13 cellular contexts compared by ENCODE assay signal in the genomic region with DNA sequence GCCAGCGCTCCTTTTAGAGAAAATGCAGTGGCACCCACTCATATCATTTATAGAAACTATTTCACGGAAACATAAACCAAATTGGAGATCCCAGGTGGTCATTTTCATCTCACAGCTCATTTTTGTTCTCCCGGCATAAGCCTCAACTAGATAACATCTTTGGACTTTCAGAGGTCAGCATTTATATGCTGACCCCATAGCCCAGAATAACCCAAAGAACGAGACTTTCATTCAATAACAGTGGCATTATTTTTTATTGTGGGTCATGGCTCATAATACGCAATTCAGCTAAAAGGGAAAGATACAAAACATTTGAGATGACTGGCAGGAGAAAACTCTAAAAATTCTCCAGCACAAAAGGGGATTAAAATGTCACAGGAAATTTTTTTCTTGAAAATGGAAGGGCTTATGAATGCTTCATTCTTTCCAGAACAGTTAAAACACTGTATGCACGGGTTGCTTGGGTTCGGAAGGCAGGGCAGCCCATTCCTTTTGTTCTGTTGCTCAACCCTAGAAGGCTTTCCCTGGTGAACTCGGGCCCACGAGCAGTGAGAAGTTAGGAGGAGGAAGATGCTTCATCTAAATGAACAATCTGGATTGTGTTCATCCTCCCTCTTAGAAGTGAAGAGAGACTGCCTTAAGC. TPM values are rescaled to one million over a fixed set of nuclear protein-coding genes. Genes with fewer than 3 reads are reported as not detected.
DNase-seq lines count a peak whose midpoint lies in the region; ATAC-seq and TF ChIP-seq lines count a peak whose summit lies in the region.
"Had no signal": no experiment of that assay in that cellular context is flagged by ENCODE, and none has a peak within 500 bp of the region (broad histone marks: within the 10 kb centered on the region; RNA-seq: fewer than 3 reads in every experiment).

No MANE protein-coding gene starts in this region.

- H2BK15ac ChIP-seq in mesenchymal stem cell (ENCODE audit: low read depth, poor library complexity, severe bottlenecking), result no peak overlapping the region

- H3K14ac ChIP-seq in mesenchymal stem cell (ENCODE audit: low read length in 2 of 2), result no peak overlapping the region

- intact Hi-C loops in Panc1 (cut with micrococcal nuclease; ENCODE audit: unreplicated experiment), result no loop called here
- intact Hi-C loops in dorsolateral prefrontal cortex (cut with DNase I), result loop anchor here (1.0 to 5.0 kb wide), 3 partner anchors 23 to 34 kb away; partner anchors contain the start of gene STARD13 (in 1 of the 2)

- H3K79me2 ChIP-seq in Karpas-422 (ENCODE audit: low read length), result no peaks in the 10 kb centered on the region

- H3K9ac ChIP-seq in mesenchymal stem cell (ENCODE audit: low read length), result no peak overlapping the region
- no peak overlapping the region for H3K9ac ChIP-seq in stomach smooth muscle (ENCODE audit: low read length in 2 of 2)
- no peak overlapping the region for H3K9ac ChIP-seq in Karpas-422 (ENCODE audit: low read length)

- POLR2A ChIA-PET in Panc1 (lab: Charles Lee), result no interaction called here

- in situ Hi-C loops in Panc1 (cut with HindIII; ENCODE audit: low pct_unique_long_range_greater_than_20kb, low sequenced_read_pairs) (no loop called here), GM13977 (cut with MboI; ENCODE audit: low pct_unique_long_range_greater_than_20kb, low sequenced_read_pairs, unreplicated experiment) (no loop called here)

- H3K18ac ChIP-seq in mesenchymal stem cell (ENCODE audit: low read depth in 1 of 2, low read length in 2 of 2), result no peak overlapping the region

- H4K91ac ChIP-seq in mesenchymal stem cell (ENCODE audit: low read length), result no peak overlapping the region

- H3K36me3 ChIP-seq in Panc1 (ENCODE audit: control insufficient read depth, insufficient read depth, low read length) (no peaks in the 10 kb centered on the region), mesenchymal stem cell (ENCODE audit: control insufficient read depth in 1 of 2, insufficient read depth in 2 of 2, low read depth in 1 of 2, low read length in 2 of 2) (no peaks in the 10 kb centered on the region), stomach smooth muscle (ENCODE audit: control insufficient read depth in 2 of 2, insufficient read depth in 2 of 2, low read length in 2 of 2) (no peaks in the 10 kb centered on the region), Karpas-422 (ENCODE audit: insufficient read depth, low read length) (no peaks in the 10 kb centered on the region)

- no peak overlapping the region for H3K4ac ChIP-seq in mesenchymal stem cell (ENCODE audit: low read depth in 1 of 2, low read length in 2 of 2)

- CTCF ChIA-PET in Panc1 (lab: Charles Lee), result no interaction called here

- no peaks in the 10 kb centered on the region for H3K9me3 ChIP-seq in Panc1 (ENCODE audit: control insufficient read depth, insufficient read depth, low read depth, low read length)
- H3K9me3 ChIP-seq in mesenchymal stem cell (ENCODE audit: control insufficient read depth, low read length), result no peaks in the 10 kb centered on the region
- H3K9me3 ChIP-seq in stomach smooth muscle (ENCODE audit: control insufficient read depth in 2 of 2, low read length in 2 of 2), result no peaks in the 10 kb centered on the region
- H3K9me3 ChIP-seq in Karpas-422 (ENCODE audit: low read length), result no peaks in the 10 kb centered on the region

- TF ChIP-seq CTCF in Panc1 (IDR thresholded peaks at IDR 0.05) (no peak), dorsolateral prefrontal cortex (IDR thresholded peaks at IDR 0.05 in 54 of 56, conservative IDR thresholded peaks at IDR 0.05 in 2 of 56; ENCODE audit: low read depth in 1 of 56, partially characterized antibody in 56 of 56) (peak in 1 of 56 donors; percentile 10), GM13977 (IDR thresholded peaks at IDR 0.05; ENCODE audit: extremely low read depth, insufficient read depth, missing control alignments) (no peak)

- H3K4me3 ChIP-seq in Panc1 (ENCODE audit: low read depth in 2 of 2, low read length in 2 of 2) (peak overlapping the region in 1 of 2 experiments; percentile 17; a peak in 2 of 4 replicates), dorsolateral prefrontal cortex (peak overlapping the region in 34 of 59 donors; percentile 1 to 51 (median 20)), mesenchymal stem cell (ENCODE audit: insufficient read depth in 1 of 2, low read depth in 1 of 2, low read length in 2 of 2) (no peak overlapping the region), stomach smooth muscle (ENCODE audit: low read length in 2 of 2) (no peak overlapping the region), Karpas-422 (ENCODE audit: low read length) (no peak overlapping the region)

- no TSS peak for BruUV-seq in Panc1 (replicated peaks; lab: Mats Ljungman, UMichigan)

- H2AK5ac ChIP-seq in mesenchymal stem cell (ENCODE audit: low read length, severe bottlenecking), result peak overlapping the region; percentile 64

- peak; percentile 50 for ATAC-seq in Panc1
- no peak for ATAC-seq in GM21723 (IDR thresholded peaks at IDR 0.05; ENCODE audit: unreplicated experiment)
- ATAC-seq: activated CD8-positive, alpha-beta memory T cell treated with anti-CD3 and anti-CD28 coated beads, Interleukin-2, amount 10 ng/mL, durations not matched to agents 7 days and 5 days; activated naive CD4-positive, alpha-beta T cell treated with anti-CD3 and anti-CD28 coated beads, Interleukin-2, amount 50 U/mL, for 72 hours; stimulated activated memory B cell treated with anti-CD40 and anti-IgM and Interleukin-4, amounts not matched to agents 10 μg/mL and 1 μg/mL and 100 μg/mL, for 72 hours had no signal

- H3K27ac ChIP-seq in Panc1 (ENCODE audit: low read length) (peak overlapping the region; percentile 68; the same call in 1 of the 2 replicates), dorsolateral prefrontal cortex (peak overlapping the region; percentile 32 to 96 (median 91)), mesenchymal stem cell (ENCODE audit: low read length, poor library complexity, severe bottlenecking) (peak overlapping the region; percentile 59), stomach smooth muscle (ENCODE audit: low read length) (peak overlapping the region; percentile 62), Karpas-422 (ENCODE audit: low read length) (no peak overlapping the region)

- no peak overlapping the region for H4K8ac ChIP-seq in mesenchymal stem cell (ENCODE audit: low read length)

- H2AFZ ChIP-seq in mesenchymal stem cell (ENCODE audit: low read depth, low read length), result no peak overlapping the region
- H2AFZ ChIP-seq in Karpas-422 (ENCODE audit: low read length), result no peak overlapping the region

- no peaks in the 10 kb centered on the region for H4K20me1 ChIP-seq in Karpas-422 (ENCODE audit: insufficient read depth, low read depth, low read length)

- H2BK5ac ChIP-seq in mesenchymal stem cell (ENCODE audit: low read depth, low read length, poor library complexity, severe bottlenecking), result no peak overlapping the region

- peak overlapping the region in 1 of 2 experiments; percentile 58 for H2BK12ac ChIP-seq in mesenchymal stem cell (ENCODE audit: low read length in 2 of 2)

- H3K9me2 ChIP-seq in Karpas-422 (replicated peaks; ENCODE audit: insufficient read depth, low read length), result no peaks in the 10 kb centered on the region

- H3K27me3 ChIP-seq in Panc1 (ENCODE audit: control insufficient read depth, insufficient read depth, low read length) (no peaks in the 10 kb centered on the region), dorsolateral prefrontal cortex (no peaks in the 10 kb centered on the region), mesenchymal stem cell (ENCODE audit: control insufficient read depth in 1 of 2, insufficient read depth in 1 of 2, low read length in 2 of 2) (no peaks in the 10 kb centered on the region), stomach smooth muscle (ENCODE audit: control insufficient read depth in 1 of 2, insufficient read depth in 2 of 2, low read length in 2 of 2) (no peaks in the 10 kb centered on the region), Karpas-422 (ENCODE audit: low read length) (no peaks in the 10 kb centered on the region)

- H3K4me2 ChIP-seq in mesenchymal stem cell (ENCODE audit: low read length, poor library complexity, severe bottlenecking) (no peak overlapping the region), Karpas-422 (ENCODE audit: low read depth, low read length, poor library complexity, severe bottlenecking) (no peak overlapping the region)

- 95% methylated on average over 9 of the region's 9 CpGs for WGBS in mesenchymal stem cell

- peaks cover 9% of the 10 kb centered on the region for H3K79me1 ChIP-seq in mesenchymal stem cell (replicated peaks; ENCODE audit: low read length, poor library complexity, severe bottlenecking)

- H2BK120ac ChIP-seq in mesenchymal stem cell (ENCODE audit: low read depth, low read length), result no peak overlapping the region

- H3K4me1 ChIP-seq in Panc1 (ENCODE audit: control insufficient read depth, insufficient read depth, low read length), result peaks cover 7% of the 10 kb centered on the region
- peaks cover 13% of the 10 kb centered on the region for H3K4me1 ChIP-seq in mesenchymal stem cell (ENCODE audit: control insufficient read depth, insufficient read depth, low read depth, low read length)
- peaks cover 27% of the 10 kb centered on the region for H3K4me1 ChIP-seq in stomach smooth muscle (ENCODE audit: control insufficient read depth, insufficient read depth, low read length)
- no peaks in the 10 kb centered on the region for H3K4me1 ChIP-seq in Karpas-422 (ENCODE audit: low read length)

- H3K23ac ChIP-seq in mesenchymal stem cell (ENCODE audit: low read length in 2 of 2), result no peak overlapping the region

- no peak for DNase-seq in Panc1 (ENCODE audit: low read depth, low spot score)
- DNase-seq in dorsolateral prefrontal cortex, result peak in 2 of 10 donors; percentile 14 to 54
- DNase-seq in mesenchymal stem cell, result no peak
- DNase-seq in GF-D8 (lab: John Stamatoyannopoulos, UW), result no peak
- DNase-seq in Karpas-422, result no peak
- DNase-seq in GM13977 (ENCODE audit: low spot score), result no peak
- DNase-seq: activated CD8-positive, alpha-beta memory T cell treated with anti-CD3 and anti-CD28 coated beads, Interleukin-2, amount 10 ng/mL, durations not matched to agents 7 days and 5 days; NCI-H510A; stimulated activated CD4-positive, alpha-beta T cell treated with anti-CD3 and anti-CD28 coated beads, Interleukin-4, amount 100 ng/mL, for 1 hour had no signal

RNA-seq across cellular contexts. Expression of gene STARD13, which starts 24.0 kb away (rescaled TPM):
- 6.5 TPM for total RNA-seq in Panc1 (2021; ENCODE audit: unreplicated experiment)
- polyA plus RNA-seq in Panc1 (2012; ENCODE audit: insufficient read length), result 2.8 TPM
- 10 to 100 TPM; 42.3 to 91.6 (median 62.0) TPM for total RNA-seq in dorsolateral prefrontal cortex
- polyA plus RNA-seq in mesenchymal stem cell (2013, experiment 1 of 2), result 16.1 TPM
- 14.5 TPM for polyA plus RNA-seq in mesenchymal stem cell (2013, experiment 2 of 2)
- total RNA-seq in Karpas-422 (2014; rRNA removed; shearing (Covaris generic); ENCODE audit: low replicate concordance), result 1.2 TPM in 2 replicates

Comparison
In these comparisons a context has a peak if more than half of its experiments do, and no peak if none do; other contexts are left out.
1. H3K4me3 ChIP-seq: peak in dorsolateral prefrontal cortex (34 of 59); none in mesenchymal stem cell (0 of 2), stomach smooth muscle (0 of 2) and Karpas-422 (single experiment).